In genomic region chr2:220033546-220033945, GRCh38 we compare ENCODE assay signal across 27 cellular contexts.
DNase-seq lines count a peak whose midpoint lies in the region; ATAC-seq, FAIRE-seq and TF ChIP-seq lines count a peak whose summit lies in the region.
"Had no signal": no experiment of that assay in that cellular context is flagged by ENCODE, and none has a peak within 500 bp of the region (broad histone marks: within the 10 kb centered on the region; RNA-seq: fewer than 3 reads in every experiment).

No MANE protein-coding gene starts in this region.

- no peaks in the 10 kb centered on the region for H3K79me2 ChIP-seq in neural progenitor cell (ENCODE audit: low read depth)

- H3K27ac ChIP-seq in neural progenitor cell, result no peak overlapping the region
- H3K27ac ChIP-seq in ovary, result peak overlapping the region in 1 of 2 donors; percentile 61
- H3K27ac ChIP-seq: C4-2B, colonic mucosa, left lung, psoas muscle had no signal

- POLR2A ChIA-PET in activated CD4-positive, alpha-beta T cell treated with anti-CD3 and anti-CD28 coated beads for 36 hours (lab: Charles Lee), result no interaction called here

- H2AFZ ChIP-seq in neural progenitor cell (replicated peaks), result no peak overlapping the region

- H3K27me3 Mint-ChIP-seq in chondrocyte (ENCODE audit: low read depth) (no peaks in the 10 kb centered on the region), neural progenitor cell (ENCODE audit: insufficient read depth, low read depth) (peaks cover 4% of the 10 kb centered on the region)
- no peaks in the 10 kb centered on the region for H3K27me3 Mint-ChIP-seq in activated CD4-positive, alpha-beta T cell treated with anti-CD3 and anti-CD28 coated beads for 36 hours
- no peaks in the 10 kb centered on the region for H3K27me3 Mint-ChIP-seq in activated CD8-positive, alpha-beta memory T cell treated with anti-CD3 and anti-CD28 coated beads, Interleukin-2, amount 10 ng/mL, durations not matched to agents 7 days and 5 days
- H3K27me3 Mint-ChIP-seq: activated CD8-positive, alpha-beta T cell treated with anti-CD3 and anti-CD28 coated beads for 36 hours; stimulated activated memory B cell treated with anti-CD40 and anti-IgM and Interleukin-4, amounts not matched to agents 10 μg/mL and 1 μg/mL and 100 μg/mL, for 72 hours; type B pancreatic cell had no signal

- TF ChIP-seq CTCF in AG10803 (conservative IDR thresholded peaks at IDR 0.05; ENCODE audit: low read length) (no peak), chondrocyte (IDR thresholded peaks at IDR 0.05) (no peak), neural progenitor cell (IDR thresholded peaks at IDR 0.05) (no peak), ovary (IDR thresholded peaks at IDR 0.05) (no peak)

- H3K4me1 Mint-ChIP-seq in chondrocyte (ENCODE audit: low read depth) (peaks cover 35% of the 10 kb centered on the region), neural progenitor cell (no peaks in the 10 kb centered on the region)
- no peaks in the 10 kb centered on the region for H3K4me1 Mint-ChIP-seq in activated CD4-positive, alpha-beta T cell treated with anti-CD3 and anti-CD28 coated beads for 36 hours
- H3K4me1 Mint-ChIP-seq in activated CD8-positive, alpha-beta memory T cell treated with anti-CD3 and anti-CD28 coated beads, Interleukin-2, amount 10 ng/mL, durations not matched to agents 7 days and 5 days, result no peaks in the 10 kb centered on the region
- H3K4me1 Mint-ChIP-seq: activated naive CD4-positive, alpha-beta T cell treated with anti-CD3 and anti-CD28 coated beads, Interleukin-2, amount 50 U/mL, for 24 hours; stimulated activated memory B cell treated with anti-CD40 and anti-IgM and Interleukin-4, amounts not matched to agents 10 μg/mL and 1 μg/mL and 100 μg/mL, for 72 hours had no signal

- CTCF ChIA-PET in activated CD4-positive, alpha-beta T cell treated with anti-CD3 and anti-CD28 coated beads for 36 hours (lab: Charles Lee), result no interaction called here
- CTCF ChIA-PET in activated CD8-positive, alpha-beta memory T cell treated with anti-CD3 and anti-CD28 coated beads, Interleukin-2, amount 10 ng/mL, durations not matched to agents 7 days and 5 days (lab: Charles Lee), result no interaction called here

- peak; percentile 42 for FAIRE-seq in HTR-8/SVneo (lab: Jason Lieb, UNC)

- no peaks in the 10 kb centered on the region for H3K4me1 ChIP-seq in neural progenitor cell
- peaks cover 11% of the 10 kb centered on the region for H3K4me1 ChIP-seq in ovary (ENCODE audit: insufficient read depth)
- H3K4me1 ChIP-seq: colonic mucosa, left lung, psoas muscle had no signal

- no peak for ATAC-seq in activated CD4-positive, alpha-beta T cell treated with anti-CD3 and anti-CD28 coated beads for 36 hours
- no peak for ATAC-seq in activated CD8-positive, alpha-beta memory T cell treated with anti-CD3 and anti-CD28 coated beads, Interleukin-2, amount 10 ng/mL, durations not matched to agents 7 days and 5 days
- ATAC-seq in HG02884 (IDR thresholded peaks at IDR 0.05; ENCODE audit: unreplicated experiment), result no peak
- ATAC-seq: activated CD8-positive, alpha-beta T cell treated with anti-CD3 and anti-CD28 coated beads for 36 hours; psoas muscle; stimulated activated memory B cell treated with anti-CD40 and anti-IgM and Interleukin-4, amounts not matched to agents 10 μg/mL and 1 μg/mL and 100 μg/mL, for 72 hours had no signal

- H3K9me3 ChIP-seq in neural progenitor cell (ENCODE audit: low read depth) (no peaks in the 10 kb centered on the region), ovary (no peaks in the 10 kb centered on the region)
- H3K9me3 ChIP-seq: colonic mucosa, left lung, psoas muscle had no signal

- H3K27me3 ChIP-seq in neural progenitor cell (no peaks in the 10 kb centered on the region), ovary (no peaks in the 10 kb centered on the region)
- H3K27me3 ChIP-seq: colonic mucosa, left lung had no signal

- 12 to 17% (median 14%) methylated on average over 1 of the region's 1 CpG for WGBS in ovary, 3 donors

- H3K27ac Mint-ChIP-seq in chondrocyte (ENCODE audit: unreplicated experiment) (peak overlapping the region; percentile 69), neural progenitor cell (peak overlapping the region; percentile 3)
- H3K27ac Mint-ChIP-seq in activated CD4-positive, alpha-beta T cell treated with anti-CD3 and anti-CD28 coated beads for 36 hours, result no peak overlapping the region
- H3K27ac Mint-ChIP-seq in activated CD8-positive, alpha-beta memory T cell treated with anti-CD3 and anti-CD28 coated beads, Interleukin-2, amount 10 ng/mL, durations not matched to agents 7 days and 5 days, result no peak overlapping the region
- H3K27ac Mint-ChIP-seq: activated CD8-positive, alpha-beta T cell treated with anti-CD3 and anti-CD28 coated beads for 36 hours; activated naive CD4-positive, alpha-beta T cell treated with anti-CD3 and anti-CD28 coated beads, Interleukin-2, amount 50 U/mL, for 24 hours; stimulated activated memory B cell treated with anti-CD40 and anti-IgM and Interleukin-4, amounts not matched to agents 10 μg/mL and 1 μg/mL and 100 μg/mL, for 72 hours; type B pancreatic cell had no signal

- DNase-seq in AG10803 (ENCODE audit: low read depth) (peak; percentile 58), HTR-8/SVneo (ENCODE audit: insufficient read length, low spot score) (no peak), chondrocyte (ENCODE audit: low spot score) (no peak), neural progenitor cell (ENCODE audit: low spot score) (no peak), ovary (no peak)
- DNase-seq in activated CD4-positive, alpha-beta T cell treated with anti-CD3 and anti-CD28 coated beads for 36 hours, result no peak
- no peak for DNase-seq in activated CD8-positive, alpha-beta memory T cell treated with anti-CD3 and anti-CD28 coated beads, Interleukin-2, amount 10 ng/mL, durations not matched to agents 7 days and 5 days
- DNase-seq: activated CD8-positive, alpha-beta T cell treated with anti-CD3 and anti-CD28 coated beads for 36 hours; colonic mucosa; COR-L47; effector CD4-positive, alpha-beta T cell; glutamatergic neuron; islet precursor cell; left lung; NCI-H1105; NCI-H187; NCI-H524 treated with DMSO at 0.1 percent for 48 hours; NK-92 treated with Interleukin-12 subunit alpha and Interleukin-12 subunit beta, amount 100 ng/mL, for 24 hours; psoas muscle; stimulated activated CD4-positive, alpha-beta T cell treated with anti-CD3 and anti-CD28 coated beads, Interleukin-15, amount 100 ng/mL, for 24 hours; substantia nigra; SW 1271 had no signal

- no peaks in the 10 kb centered on the region for H4K20me1 ChIP-seq in neural progenitor cell (ENCODE audit: low read depth)

- no peak overlapping the region for H3K4me3 ChIP-seq in AG10803 (ENCODE audit: low read length)
- H3K4me3 ChIP-seq in neural progenitor cell, result no peak overlapping the region
- H3K4me3 ChIP-seq in ovary, result no peak overlapping the region
- H3K4me3 ChIP-seq: colonic mucosa, left lung, psoas muscle had no signal

- no peaks in the 10 kb centered on the region for H3F3A ChIP-seq in neural progenitor cell (ENCODE audit: low read depth)

- H3K4me2 ChIP-seq in neural progenitor cell, result no peak overlapping the region

- no peaks in the 10 kb centered on the region for H3K36me3 ChIP-seq in neural progenitor cell
- H3K36me3 ChIP-seq in ovary, result no peaks in the 10 kb centered on the region
- H3K36me3 ChIP-seq: colonic mucosa, left lung had no signal

- intact Hi-C loops in activated CD4-positive, alpha-beta T cell treated with anti-CD3 and anti-CD28 coated beads for 36 hours (cut with DNase I, micrococcal nuclease), result no loop called here
- intact Hi-C loops in ovary (cut with DNase I), result no loop called here

- peaks cover 11% of the 10 kb centered on the region for H3K9me3 Mint-ChIP-seq in chondrocyte (ENCODE audit: low read depth)
- H3K9me3 Mint-ChIP-seq in neural progenitor cell, result no peaks in the 10 kb centered on the region
- H3K9me3 Mint-ChIP-seq in activated CD4-positive, alpha-beta T cell treated with anti-CD3 and anti-CD28 coated beads for 36 hours (ENCODE audit: low read depth), result no peaks in the 10 kb centered on the region
- H3K9me3 Mint-ChIP-seq in activated CD8-positive, alpha-beta memory T cell treated with anti-CD3 and anti-CD28 coated beads, Interleukin-2, amount 10 ng/mL, durations not matched to agents 7 days and 5 days (ENCODE audit: low read depth), result no peaks in the 10 kb centered on the region
- H3K9me3 Mint-ChIP-seq: activated CD8-positive, alpha-beta T cell treated with anti-CD3 and anti-CD28 coated beads for 36 hours; activated naive CD4-positive, alpha-beta T cell treated with anti-CD3 and anti-CD28 coated beads, Interleukin-2, amount 50 U/mL, for 24 hours; stimulated activated memory B cell treated with anti-CD40 and anti-IgM and Interleukin-4, amounts not matched to agents 10 μg/mL and 1 μg/mL and 100 μg/mL, for 72 hours; type B pancreatic cell had no signal

- H3K36me3 Mint-ChIP-seq in chondrocyte (ENCODE audit: low read depth) (peaks cover 2% of the 10 kb centered on the region), neural progenitor cell (no peaks in the 10 kb centered on the region)
- H3K36me3 Mint-ChIP-seq in activated CD4-positive, alpha-beta T cell treated with anti-CD3 and anti-CD28 coated beads for 36 hours (ENCODE audit: low read depth), result no peaks in the 10 kb centered on the region
- no peaks in the 10 kb centered on the region for H3K36me3 Mint-ChIP-seq in activated CD8-positive, alpha-beta memory T cell treated with anti-CD3 and anti-CD28 coated beads, Interleukin-2, amount 10 ng/mL, durations not matched to agents 7 days and 5 days
- H3K36me3 Mint-ChIP-seq: activated naive CD4-positive, alpha-beta T cell treated with anti-CD3 and anti-CD28 coated beads, Interleukin-2, amount 50 U/mL, for 24 hours; stimulated activated memory B cell treated with anti-CD40 and anti-IgM and Interleukin-4, amounts not matched to agents 10 μg/mL and 1 μg/mL and 100 μg/mL, for 72 hours; type B pancreatic cell had no signal

- no peak overlapping the region for H3K9ac ChIP-seq in neural progenitor cell

- H3K4me3 Mint-ChIP-seq in chondrocyte (ENCODE audit: unreplicated experiment), result no peak overlapping the region
- no peak overlapping the region for H3K4me3 Mint-ChIP-seq in neural progenitor cell
- H3K4me3 Mint-ChIP-seq in activated CD4-positive, alpha-beta T cell treated with anti-CD3 and anti-CD28 coated beads for 36 hours, result no peak overlapping the region
- H3K4me3 Mint-ChIP-seq in activated CD8-positive, alpha-beta memory T cell treated with anti-CD3 and anti-CD28 coated beads, Interleukin-2, amount 10 ng/mL, durations not matched to agents 7 days and 5 days, result no peak overlapping the region
- H3K4me3 Mint-ChIP-seq: activated CD8-positive, alpha-beta T cell treated with anti-CD3 and anti-CD28 coated beads for 36 hours; activated naive CD4-positive, alpha-beta T cell treated with anti-CD3 and anti-CD28 coated beads, Interleukin-2, amount 50 U/mL, for 24 hours; stimulated activated memory B cell treated with anti-CD40 and anti-IgM and Interleukin-4, amounts not matched to agents 10 μg/mL and 1 μg/mL and 100 μg/mL, for 72 hours; type B pancreatic cell had no signal

- no peak for TF ChIP-seq EP300 in ovary (IDR thresholded peaks at IDR 0.05)

- no peak for TF ChIP-seq POLR2A in ovary (IDR thresholded peaks at IDR 0.05)

Comparison
In these comparisons a context has a peak if more than half of its experiments do, and no peak if none do; other contexts are left out.
1. H3K27ac Mint-ChIP-seq: peak in chondrocyte (single experiment) and neural progenitor cell (single experiment); none in activated CD4-positive, alpha-beta T cell treated with anti-CD3 and anti-CD28 coated beads for 36 hours (single experiment) and activated CD8-positive, alpha-beta memory T cell treated with anti-CD3 and anti-CD28 coated beads, Interleukin-2, amount 10 ng/mL, durations not matched to agents 7 days and 5 days (single experiment).